27 cellular contexts compared by ENCODE assay signal in genomic region chr10:129655679-129656031, GRCh38.
"Had no signal": no experiment of that assay in that cellular context is flagged by ENCODE, and none has a peak within 500 bp of the region (broad histone marks: within the 10 kb centered on the region; RNA-seq: fewer than 3 reads in every experiment).

No MANE protein-coding gene starts in this region.

- H3K4me3 ChIP-seq: left ventricle myocardium inferior, lung, mucosa of descending colon, pancreas, prostate gland, sigmoid colon, spleen, suprapubic skin, thoracic aorta, tibial artery, upper lobe of right lung had no signal

- H3K9me3 Mint-ChIP-seq: natural killer cell treated with Interleukin-12 subunit alpha and Interleukin-12 subunit beta and Interleukin-15 and Interleukin-18, amount 100 ng/mL, for 72 hours had no signal

- H3K9me3 ChIP-seq: left ventricle myocardium inferior, mucosa of descending colon, pancreas, prostate gland, sigmoid colon, spleen, suprapubic skin, thoracic aorta, tibial artery, upper lobe of right lung had no signal

- H3K36me3 Mint-ChIP-seq: natural killer cell treated with Interleukin-12 subunit alpha and Interleukin-12 subunit beta and Interleukin-15 and Interleukin-18, amount 100 ng/mL, for 72 hours; stimulated activated effector memory CD8-positive, alpha-beta T cell treated with anti-CD3 and anti-CD28 coated beads, Interleukin-12 subunit alpha, Interleukin-12 subunit beta, amount 100 ng/mL, for 72 hours had no signal

- H3K27ac ChIP-seq: left ventricle myocardium inferior, pancreas, prostate gland, sigmoid colon, spleen, suprapubic skin, thoracic aorta, tibial artery, upper lobe of right lung had no signal

- FAIRE-seq: pancreas, small intestine, urothelium cell line had no signal

- DNase-seq: islet precursor cell; left ventricle myocardium inferior; mesendoderm; midbrain; mucosa of descending colon; naive thymus-derived CD4-positive, alpha-beta T cell; nucleus accumbens; pancreas; posterior cingulate gyrus; retina; right cardiac atrium; sigmoid colon; small intestine; spleen; stimulated activated CD4-positive, alpha-beta T cell treated with anti-CD3 and anti-CD28 coated beads, Interleukin-4, amount 100 ng/mL, for 24 hours; stimulated activated naive CD4-positive, alpha-beta T cell; trophoblast cell; upper lobe of right lung had no signal

- H3K4me3 Mint-ChIP-seq: naive thymus-derived CD4-positive, alpha-beta T cell; natural killer cell treated with Interleukin-12 subunit alpha and Interleukin-12 subunit beta and Interleukin-15 and Interleukin-18, amount 100 ng/mL, for 72 hours; stimulated activated effector memory CD8-positive, alpha-beta T cell treated with anti-CD3 and anti-CD28 coated beads, Interleukin-12 subunit alpha, Interleukin-12 subunit beta, amount 100 ng/mL, for 72 hours; stimulated activated naive CD8-positive, alpha-beta T cell treated with anti-CD3 and anti-CD28 coated beads, Interleukin-15, Interleukin-2, amounts not matched to agents 100 ng/mL and 50 ng/mL, for 24 hours had no signal

- H3K36me3 ChIP-seq: left ventricle myocardium inferior, pancreas, prostate gland, sigmoid colon, suprapubic skin, thoracic aorta, tibial artery, upper lobe of right lung had no signal

- H3K4me1 ChIP-seq: left ventricle myocardium inferior, pancreas, prostate gland, sigmoid colon, spleen, tibial artery, upper lobe of right lung had no signal

- H3K27me3 Mint-ChIP-seq: naive thymus-derived CD4-positive, alpha-beta T cell; natural killer cell treated with Interleukin-12 subunit alpha and Interleukin-12 subunit beta and Interleukin-15 and Interleukin-18, amount 100 ng/mL, for 72 hours; stimulated activated naive CD8-positive, alpha-beta T cell treated with anti-CD3 and anti-CD28 coated beads, Interleukin-15, Interleukin-2, amounts not matched to agents 100 ng/mL and 50 ng/mL, for 24 hours had no signal

- H3K27me3 ChIP-seq: pancreas, sigmoid colon, spleen, suprapubic skin, tibial artery, upper lobe of right lung had no signal

- ATAC-seq: mucosa of descending colon; naive thymus-derived CD4-positive, alpha-beta T cell; natural killer cell treated with Interleukin-12 subunit alpha and Interleukin-12 subunit beta and Interleukin-15 and Interleukin-18, amount 100 ng/mL, for 72 hours; pancreas; right cardiac atrium; stimulated activated effector memory CD8-positive, alpha-beta T cell treated with anti-CD3 and anti-CD28 coated beads, Interleukin-12 subunit alpha, Interleukin-12 subunit beta, amount 100 ng/mL, for 72 hours; upper lobe of right lung had no signal

- H3K27ac Mint-ChIP-seq: naive thymus-derived CD4-positive, alpha-beta T cell; natural killer cell treated with Interleukin-12 subunit alpha and Interleukin-12 subunit beta and Interleukin-15 and Interleukin-18, amount 100 ng/mL, for 72 hours; stimulated activated effector memory CD8-positive, alpha-beta T cell treated with anti-CD3 and anti-CD28 coated beads, Interleukin-12 subunit alpha, Interleukin-12 subunit beta, amount 100 ng/mL, for 72 hours; stimulated activated naive CD8-positive, alpha-beta T cell treated with anti-CD3 and anti-CD28 coated beads, Interleukin-15, Interleukin-2, amounts not matched to agents 100 ng/mL and 50 ng/mL, for 24 hours had no signal
